9 cellular contexts compared by ENCODE assay signal in genomic region chr1:229254910-229255541, GRCh38. TPM values are rescaled to one million over a fixed set of nuclear protein-coding genes. Genes with fewer than 3 reads are reported as not detected.
DNase-seq lines count a peak whose midpoint lies in the region; ATAC-seq, FAIRE-seq and TF ChIP-seq lines count a peak whose summit lies in the region.
"Had no signal": no experiment of that assay in that cellular context is flagged by ENCODE, and none has a peak within 500 bp of the region (broad histone marks: within the 10 kb centered on the region; RNA-seq: fewer than 3 reads in every experiment).

No MANE protein-coding gene starts in this region.

- WGBS in SK-N-SH (ENCODE audit: low lambda C conversion rate), result 92% methylated on average over 1 of the region's 1 CpG

- H3K27me3 ChIP-seq in SK-N-SH (ENCODE audit: insufficient read depth), result no peaks in the 10 kb centered on the region

- H3K27ac ChIP-seq in SK-N-SH (ENCODE audit: low read depth in 2 of 2, low read length in 1 of 2), result no peak overlapping the region

- H3F3A ChIP-seq in SK-N-SH (replicated peaks; ENCODE audit: insufficient read depth), result no peaks in the 10 kb centered on the region

- H3K27me3 Mint-ChIP-seq in activated naive CD8-positive, alpha-beta T cell treated with anti-CD3 and anti-CD28 coated beads, Interleukin-2, amount 50 U/mL, for 24 hours, result no peaks in the 10 kb centered on the region

- no peak for FAIRE-seq in GM12891 (lab: Jason Lieb, UNC)
- FAIRE-seq: G401.6 had no signal

- TF ChIP-seq POLR2A in GM12891 (IDR thresholded peaks at IDR 0.05; ENCODE audit: low read depth, low read length), result no peak

- peaks cover 0 to 15% of the 10 kb centered on the region in 2 experiments; a peak in 2 of 4 replicates for H3K4me1 ChIP-seq in SK-N-SH (ENCODE audit: control insufficient read depth in 1 of 2, insufficient read depth in 2 of 2, low read depth in 1 of 2, low read length in 1 of 2)

- H3K27ac Mint-ChIP-seq in activated naive CD8-positive, alpha-beta T cell treated with anti-CD3 and anti-CD28 coated beads, Interleukin-2, amount 50 U/mL, for 24 hours, result peak overlapping the region; percentile 72

- H3K4me2 ChIP-seq in SK-N-SH, result no peak overlapping the region

- TF ChIP-seq CTCF in SK-N-SH (IDR thresholded peaks at IDR 0.05), result peak; percentile 19; the same call in 1 of the 2 replicates

- no peaks in the 10 kb centered on the region for H3K36me3 ChIP-seq in SK-N-SH (replicated peaks in 1 of 2; ENCODE audit: control insufficient read depth in 1 of 2, insufficient read depth in 2 of 2, low read length in 1 of 2)

- DNase-seq in SK-N-SH (peak; percentile 35), NCI-H146 treated with DMSO at 0.1 percent for 48 hours (lab: John Stamatoyannopoulos, UW; ENCODE audit: unreplicated experiment) (peak; percentile 24), myocyte (ENCODE audit: low read depth) (peak; percentile 16), GM12891 (ENCODE audit: insufficient read length, low spot score) (no peak)
- no peak for DNase-seq in activated naive CD8-positive, alpha-beta T cell treated with anti-CD3 and anti-CD28 coated beads, Interleukin-2, amount 50 U/mL, for 24 hours

- peak overlapping the region; percentile 46 for H3K4me3 Mint-ChIP-seq in activated naive CD8-positive, alpha-beta T cell treated with anti-CD3 and anti-CD28 coated beads, Interleukin-2, amount 50 U/mL, for 24 hours

- POLR2A ChIA-PET in SK-N-SH (lab: Yijun Ruan, JAX), result no interaction called here

- H3K4me1 Mint-ChIP-seq in activated naive CD8-positive, alpha-beta T cell treated with anti-CD3 and anti-CD28 coated beads, Interleukin-2, amount 50 U/mL, for 24 hours, result peaks cover 70% of the 10 kb centered on the region

- no peak overlapping the region for H2AFZ ChIP-seq in SK-N-SH (ENCODE audit: low read depth)

- H3K79me2 ChIP-seq in SK-N-SH (ENCODE audit: insufficient read depth), result no peaks in the 10 kb centered on the region

- no peaks in the 10 kb centered on the region for H4K20me1 ChIP-seq in SK-N-SH (ENCODE audit: insufficient read depth)

- H3K4me3 ChIP-seq in SK-N-SH (ENCODE audit: low read depth in 2 of 2, low read length in 1 of 2), result no peak overlapping the region

- H3K9me2 ChIP-seq in SK-N-SH, result no peaks in the 10 kb centered on the region

- H3K9me3 Mint-ChIP-seq in activated naive CD8-positive, alpha-beta T cell treated with anti-CD3 and anti-CD28 coated beads, Interleukin-2, amount 50 U/mL, for 24 hours, result no peaks in the 10 kb centered on the region

- H3K9me3 ChIP-seq in SK-N-SH, result no peaks in the 10 kb centered on the region

- CTCF ChIA-PET in SK-N-SH (lab: Yijun Ruan, JAX), result interaction anchor here (0.6 to 8.4 kb wide), 39 partner anchors 10 to 599 kb away, joined by 3 to 143 read pairs (median 4); partner anchors contain the start of genes RAB4A and RHOU

- no peak for ATAC-seq in SK-N-SH treated with all-trans-retinoic acid at 6 μM for 48 hours
- peak; percentile 67 for ATAC-seq in activated naive CD8-positive, alpha-beta T cell treated with anti-CD3 and anti-CD28 coated beads, Interleukin-2, amount 50 U/mL, for 24 hours
- no peak for ATAC-seq in HG02642 (IDR thresholded peaks at IDR 0.05; ENCODE audit: poor library complexity, unreplicated experiment)
- ATAC-seq in GM21723 (IDR thresholded peaks at IDR 0.05; ENCODE audit: unreplicated experiment), result no peak

- TF ChIP-seq EP300 in SK-N-SH (IDR thresholded peaks at IDR 0.05; ENCODE audit: borderline replicate concordance in 1 of 2, low read depth in 1 of 2, low read length in 1 of 2), result no peak

- H3K9ac ChIP-seq in SK-N-SH, result no peak overlapping the region

- TF ChIP-seq RAD21 in SK-N-SH (IDR thresholded peaks at IDR 0.05; ENCODE audit: low read length), result peak; percentile 67

- H3K36me3 Mint-ChIP-seq in activated naive CD8-positive, alpha-beta T cell treated with anti-CD3 and anti-CD28 coated beads, Interleukin-2, amount 50 U/mL, for 24 hours (ENCODE audit: low read depth), result no peaks in the 10 kb centered on the region

TF ChIP-seq in SK-N-SH, 30 proteins besides CTCF, POLR2A, EP300 and RAD21:
- TF ChIP-seq SMC3 (IDR thresholded peaks at IDR 0.05; ENCODE audit: low read depth, low read length), result peak; percentile 41; the same call in 1 of the 2 replicates
- no peak for TF ChIP-seq GATA2 (CRISPR knock-in tag; IDR thresholded peaks at IDR 0.05)

TF ChIP-seq in SK-N-SH treated with all-trans-retinoic acid at 6 μM for 48 hours, 23 proteins besides CTCF, POLR2A, EP300 and RAD21:
- TF ChIP-seq TOX (CRISPR knock-in tag; IDR thresholded peaks at IDR 0.05; ENCODE audit: borderline replicate concordance) (no peak), PPARA (CRISPR knock-in tag; IDR thresholded peaks at IDR 0.05; ENCODE audit: borderline replicate concordance) (no peak)

TF ChIP-seq in GM12891, 5 proteins besides CTCF, POLR2A, EP300 and RAD21:
- TF ChIP-seq POLR2AphosphoS5 (IDR thresholded peaks at IDR 0.05; ENCODE audit: low read depth, low read length) (no peak), TAF1 (IDR thresholded peaks at IDR 0.05; ENCODE audit: low read depth, low read length) (no peak), SPI1 (IDR thresholded peaks at IDR 0.05; ENCODE audit: low read depth, low read length) (no peak), POU2F2 (IDR thresholded peaks at IDR 0.05; ENCODE audit: low read depth, low read length) (no peak), PAX5 (IDR thresholded peaks at IDR 0.05; ENCODE audit: insufficient read depth, low read length, severe bottlenecking) (no peak)

RNA-seq across cellular contexts. Expression of gene RAB4A, which starts 15.9 kb away (rescaled TPM):
- 25.5 and 28.1 TPM in 2 replicates for polyA plus RNA-seq in SK-N-SH (2012; rRNA removed)
- 40.5 and 50.1 TPM in 2 replicates for polyA plus RNA-seq in SK-N-SH (2012; cell fraction: cytosol; rRNA removed)
- 12.4 and 13.2 TPM in 2 replicates for polyA plus RNA-seq in SK-N-SH (2012; cell fraction: nucleus; rRNA removed)
- 15.7 and 18.7 TPM in 2 replicates for total RNA-seq in myocyte
- polyA plus RNA-seq in myocyte (2012), result 19.9 TPM
- polyA plus RNA-seq in GM12891 (2012; ENCODE audit: low read depth, missing spikeins), result 19.9 TPM

Comparison
In these comparisons a context has a peak if more than half of its experiments do, and no peak if none do; other contexts are left out.
1. DNase-seq: peak in SK-N-SH (single experiment), NCI-H146 treated with DMSO at 0.1 percent for 48 hours (single experiment) and myocyte (single experiment); none in activated naive CD8-positive, alpha-beta T cell treated with anti-CD3 and anti-CD28 coated beads, Interleukin-2, amount 50 U/mL, for 24 hours (single experiment) and GM12891 (single experiment).